9 cellular contexts compared by ENCODE assay signal in genomic region chr2:44942304-44943030, GRCh38. TPM values are rescaled to one million over a fixed set of nuclear protein-coding genes. Genes with fewer than 3 reads are reported as not detected.
A peak's percentile ranks its signal among the peaks of the same experiment; 100 is the strongest.
DNase-seq lines count a peak whose midpoint lies in the region; ATAC-seq, FAIRE-seq and TF ChIP-seq lines count a peak whose summit lies in the region.
"Had no signal": no experiment of that assay in that cellular context is flagged by ENCODE, and none has a peak within 500 bp of the region (broad histone marks: within the 10 kb centered on the region; RNA-seq: fewer than 3 reads in every experiment).

No MANE protein-coding gene starts in this region.

- no peak overlapping the region for H3K4ac ChIP-seq in trophoblast cell (ENCODE audit: low read depth, low read length)

- H3K27me3 ChIP-seq in Caco-2 (replicated peaks; ENCODE audit: control insufficient read depth, insufficient read depth, low read length) (peaks cover 1% of the 10 kb centered on the region; the same call in 1 of the 2 replicates), dorsolateral prefrontal cortex (peaks cover 3 to 96% (median 74%) of the 10 kb centered on the region in 45 donors), trophoblast cell (ENCODE audit: insufficient read depth, low read length) (peaks cover 94% of the 10 kb centered on the region)

- H4K91ac ChIP-seq in trophoblast cell (ENCODE audit: low read depth, low read length): no peak overlapping the region

- H3K9me3 Mint-ChIP-seq in Caco-2 (ENCODE audit: unreplicated experiment): no peaks in the 10 kb centered on the region

- no peaks in the 10 kb centered on the region for H3K79me2 ChIP-seq in trophoblast cell (ENCODE audit: control insufficient read depth, insufficient read depth, low read length, poor library complexity)

- no peak overlapping the region for H4K8ac ChIP-seq in trophoblast cell (ENCODE audit: low read depth, low read length)

- H2AFZ ChIP-seq in trophoblast cell (ENCODE audit: insufficient read depth, low read length, poor library complexity): no peak overlapping the region

- H3K9me3 ChIP-seq in Caco-2 (no peaks in the 10 kb centered on the region), KOPT-K1 (ENCODE audit: insufficient read depth, low read length, poor library complexity, severe bottlenecking) (no peaks in the 10 kb centered on the region), trophoblast cell (ENCODE audit: insufficient read depth, low read depth, low read length) (peaks cover 2% of the 10 kb centered on the region)

- no peak for ATAC-seq in HG02759 (IDR thresholded peaks at IDR 0.05; ENCODE audit: unreplicated experiment)

- H2AK5ac ChIP-seq in trophoblast cell (ENCODE audit: low read length): no peak overlapping the region

- H4K12ac ChIP-seq in trophoblast cell (ENCODE audit: low read depth, low read length): no peak overlapping the region

- CTCF ChIA-PET in Caco-2 (lab: Charles Lee): no interaction called here

- H3K36me3 ChIP-seq in Caco-2 (ENCODE audit: control insufficient read depth, insufficient read depth, low read length): no peaks in the 10 kb centered on the region
- H3K36me3 ChIP-seq in KOPT-K1 (ENCODE audit: insufficient read depth, low read length): no peaks in the 10 kb centered on the region
- no peaks in the 10 kb centered on the region for H3K36me3 ChIP-seq in trophoblast cell (ENCODE audit: control insufficient read depth in 1 of 2, insufficient read depth in 2 of 2, low read length in 2 of 2)

- DNase-seq in Caco-2 (no peak), dorsolateral prefrontal cortex (peak in 1 of 10 donors; percentile 33), trophoblast cell (no peak), NCI-H187 treated with DMSO at 0.1 percent for 48 hours (lab: John Stamatoyannopoulos, UW) (no peak), NCI-H2196 treated with DMSO at 0.1 percent for 48 hours (lab: John Stamatoyannopoulos, UW; ENCODE audit: unreplicated experiment) (no peak), frontal cortex (ENCODE audit: low spot score in 2 of 2) (no peak)

- H3K4me3 Mint-ChIP-seq in Caco-2 (ENCODE audit: unreplicated experiment): peak overlapping the region; percentile 76

- no peak overlapping the region for H3K27ac Mint-ChIP-seq in Caco-2 (ENCODE audit: unreplicated experiment)

- intact Hi-C loops in Caco-2 (cut with micrococcal nuclease; ENCODE audit: unreplicated experiment) (no loop called here), dorsolateral prefrontal cortex (cut with DNase I) (no loop called here)

- FAIRE-seq in frontal cortex (lab: Jason Lieb, UNC): no peak

- TF ChIP-seq CTCF in Caco-2 (IDR thresholded peaks at IDR 0.05; ENCODE audit: insufficient read depth in 1 of 2, low read depth in 1 of 2, low read length in 1 of 2, severe bottlenecking in 1 of 2, unreplicated experiment in 1 of 2) (no peak), dorsolateral prefrontal cortex (IDR thresholded peaks at IDR 0.05 in 54 of 56, conservative IDR thresholded peaks at IDR 0.05 in 2 of 56; ENCODE audit: low read depth in 1 of 56, partially characterized antibody in 56 of 56) (no peak)

- no peaks in the 10 kb centered on the region; the same call in 1 of the 2 replicates for H3K4me1 ChIP-seq in Caco-2
- peaks cover 8 to 21% of the 10 kb centered on the region in 2 experiments for H3K4me1 ChIP-seq in trophoblast cell (ENCODE audit: control insufficient read depth in 1 of 2, insufficient read depth in 2 of 2, low read length in 2 of 2)

- H3K4me1 Mint-ChIP-seq in Caco-2 (ENCODE audit: low read depth, unreplicated experiment): peaks cover 19% of the 10 kb centered on the region

- BruUV-seq in Caco-2 (replicated peaks; lab: Mats Ljungman, UMichigan): no TSS peak

- no peak overlapping the region for H2BK120ac ChIP-seq in trophoblast cell (ENCODE audit: insufficient read depth, low read length, poor library complexity)

- no peaks in the 10 kb centered on the region for H3K36me3 Mint-ChIP-seq in Caco-2 (ENCODE audit: insufficient read depth, unreplicated experiment)

- H3K18ac ChIP-seq in trophoblast cell (ENCODE audit: low read length): no peak overlapping the region

- H3K27me3 Mint-ChIP-seq in Caco-2 (ENCODE audit: insufficient read depth, unreplicated experiment): peaks cover 13% of the 10 kb centered on the region

- H2BK12ac ChIP-seq in trophoblast cell (ENCODE audit: low read length): no peak overlapping the region

- no peaks in the 10 kb centered on the region for H3K79me1 ChIP-seq in trophoblast cell (ENCODE audit: low read length)

- no peak overlapping the region for H3K14ac ChIP-seq in trophoblast cell (ENCODE audit: low read length)

- no peak overlapping the region for H3K23ac ChIP-seq in trophoblast cell (ENCODE audit: low read length)

- H2BK5ac ChIP-seq in trophoblast cell (ENCODE audit: low read depth, low read length, poor library complexity): no peak overlapping the region

- WGBS in trophoblast cell (ENCODE audit: extremely low coverage, insufficient coverage, insufficient read length): no CpG with 5 or more reads among the region's 69 CpGs

- POLR2A ChIA-PET in Caco-2 (lab: Charles Lee): no interaction called here

- peak overlapping the region; percentile 26 for H3K4me2 ChIP-seq in trophoblast cell (ENCODE audit: low read length)

- no peak overlapping the region for H3K9ac ChIP-seq in trophoblast cell (ENCODE audit: low read length)

- H3K4me3 ChIP-seq in Caco-2 (ENCODE audit: low read depth, low read length) (no peak overlapping the region), dorsolateral prefrontal cortex (peak overlapping the region in 54 of 59 donors; percentile 1 to 73 (median 52)), trophoblast cell (ENCODE audit: low read depth, low read length) (no peak overlapping the region)

- H3K27ac ChIP-seq in KOPT-K1 (ENCODE audit: low read depth, low read length, poor library complexity, severe bottlenecking): peak overlapping the region; percentile 51
- no peak overlapping the region for H3K27ac ChIP-seq in dorsolateral prefrontal cortex
- no peak overlapping the region for H3K27ac ChIP-seq in trophoblast cell (ENCODE audit: low read depth, low read length)

RNA-seq across cellular contexts. Expression of gene SIX3, which starts 1.0 kb away (rescaled TPM):
- total RNA-seq in Caco-2 (2022) (not detected in 2 replicates), dorsolateral prefrontal cortex (1 to 10 TPM in 6 of 120 experiments, under 1 TPM in 75, not detected in 39; 0.11 to 1.5 (median 0.41) TPM), frontal cortex (1.2 TPM)
- not detected in 2 replicates for polyA plus RNA-seq in trophoblast cell (2013)
- total RNA-seq: myocyte had no signal

Comparison
In these comparisons a context has a peak if more than half of its experiments do, and no peak if none do; other contexts are left out.
1. H3K4me3 ChIP-seq: peak in dorsolateral prefrontal cortex (54 of 59); none in Caco-2 (single experiment) and trophoblast cell (single experiment).